In genomic region chr12:53492830-53493609, GRCh38 we compare ENCODE assay signal across 8 cellular contexts. TPM values are rescaled to one million over a fixed set of nuclear protein-coding genes. Genes with fewer than 3 reads are reported as not detected.
DNase-seq lines count a peak whose midpoint lies in the region; ATAC-seq lines count a peak whose summit lies in the region.

No MANE protein-coding gene starts in this region.

- H3K9me3 Mint-ChIP-seq in natural killer cell treated with Interleukin-12 subunit alpha and Interleukin-12 subunit beta and Interleukin-15 and Interleukin-18, amount 100 ng/mL, for 72 hours: no peaks in the 10 kb centered on the region

- H3K4me1 Mint-ChIP-seq in natural killer cell treated with Interleukin-12 subunit alpha and Interleukin-12 subunit beta and Interleukin-15 and Interleukin-18, amount 100 ng/mL, for 72 hours (ENCODE audit: low read depth in 2 of 2): peaks cover 21 to 27% of the 10 kb centered on the region in 2 donors

- no peaks in the 10 kb centered on the region for H3K27me3 Mint-ChIP-seq in natural killer cell treated with Interleukin-12 subunit alpha and Interleukin-12 subunit beta and Interleukin-15 and Interleukin-18, amount 100 ng/mL, for 72 hours

- no peaks in the 10 kb centered on the region for H3K36me3 Mint-ChIP-seq in natural killer cell treated with Interleukin-12 subunit alpha and Interleukin-12 subunit beta and Interleukin-15 and Interleukin-18, amount 100 ng/mL, for 72 hours

- H3K4me3 Mint-ChIP-seq in natural killer cell treated with Interleukin-12 subunit alpha and Interleukin-12 subunit beta and Interleukin-15 and Interleukin-18, amount 100 ng/mL, for 72 hours: peak overlapping the region; percentile 87

- peak; percentile 97 for DNase-seq in DMS53 (lab: John Stamatoyannopoulos, UW)
- DNase-seq in Kasumi-1 (lab: John Stamatoyannopoulos, UW): peak; percentile 65 to 76
- DNase-seq in RKO (ENCODE audit: low spot score): peak; percentile 81
- DNase-seq in activated T-helper 9 cell treated with anti-CD3 and anti-CD28 coated beads, Interleukin-2, amount 50 U/mL, for 16 hours (ENCODE audit: low read depth): peak; percentile 84
- DNase-seq in fibroblast of peridontal ligament (ENCODE audit: extremely low read depth): peak; percentile 82
- DNase-seq in natural killer cell treated with Interleukin-12 subunit alpha and Interleukin-12 subunit beta and Interleukin-15 and Interleukin-18, amount 100 ng/mL, for 72 hours (ENCODE audit: low spot score): peak; percentile 90
- peak; percentile 65 to 89 (median 82) for DNase-seq in stimulated activated naive CD4-positive, alpha-beta T cell (lab: John Stamatoyannopoulos, UW)

- ATAC-seq in GM21737 (IDR thresholded peaks at IDR 0.05; ENCODE audit: unreplicated experiment): peak; percentile 93
- peak; percentile 96 to 97 for ATAC-seq in natural killer cell treated with Interleukin-12 subunit alpha and Interleukin-12 subunit beta and Interleukin-15 and Interleukin-18, amount 100 ng/mL, for 72 hours

- peak overlapping the region; percentile 43 to 73 for H3K27ac Mint-ChIP-seq in natural killer cell treated with Interleukin-12 subunit alpha and Interleukin-12 subunit beta and Interleukin-15 and Interleukin-18, amount 100 ng/mL, for 72 hours

RNA-seq across cellular contexts. Expression of gene MAP3K12, which starts 6.2 kb away (rescaled TPM):
- total RNA-seq in natural killer cell treated with Interleukin-12 subunit alpha and Interleukin-12 subunit beta and Interleukin-15 and Interleukin-18, amount 100 ng/mL, for 72 hours: 10 to 100 TPM; 13.1 to 13.3 TPM

RNA-seq across cellular contexts. Expression of gene TARBP2, which starts 8.1 kb away (rescaled TPM):
- total RNA-seq in natural killer cell treated with Interleukin-12 subunit alpha and Interleukin-12 subunit beta and Interleukin-15 and Interleukin-18, amount 100 ng/mL, for 72 hours: 10 to 100 TPM; 33.8 to 56.7 TPM

RNA-seq across cellular contexts. Expression of gene NPFF, which starts 14.3 kb away (rescaled TPM):
- 1 to 10 TPM in 1 of 2 donors, not detected in 1; 1.9 TPM for total RNA-seq in natural killer cell treated with Interleukin-12 subunit alpha and Interleukin-12 subunit beta and Interleukin-15 and Interleukin-18, amount 100 ng/mL, for 72 hours

RNA-seq across cellular contexts. Expression of gene PCBP2, which starts 41.1 kb away (rescaled TPM):
- total RNA-seq in natural killer cell treated with Interleukin-12 subunit alpha and Interleukin-12 subunit beta and Interleukin-15 and Interleukin-18, amount 100 ng/mL, for 72 hours: 100 to 1,000 TPM; 641 to 747 TPM

RNA-seq across cellular contexts. Expression of gene PRR13, which starts 51.5 kb away (rescaled TPM):
- 100 to 1,000 TPM; 206 to 353 TPM for total RNA-seq in natural killer cell treated with Interleukin-12 subunit alpha and Interleukin-12 subunit beta and Interleukin-15 and Interleukin-18, amount 100 ng/mL, for 72 hours

Comparison
In these comparisons a context has a peak if more than half of its experiments do, and no peak if none do; other contexts are left out.
1. Peak in every context shown above with its lines: DNase-seq and ATAC-seq.